Comparison of ENCODE assay signal across 31 cellular contexts in genomic region chr13:43587376-43587775, GRCh38.
A peak's percentile ranks its signal among the peaks of the same experiment; 100 is the strongest.
DNase-seq lines count a peak whose midpoint lies in the region; ATAC-seq, FAIRE-seq and TF ChIP-seq lines count a peak whose summit lies in the region.
"Had no signal": no experiment of that assay in that cellular context is flagged by ENCODE, and none has a peak within 500 bp of the region (broad histone marks: within the 10 kb centered on the region; RNA-seq: fewer than 3 reads in every experiment).

No MANE protein-coding gene starts in this region.

- no peak overlapping the region for H2AFZ ChIP-seq in neural cell (ENCODE audit: low read depth, low read length)

- FAIRE-seq in pancreas (lab: Jason Lieb, UNC) = peak; percentile 20
- FAIRE-seq: A204.1, A549, D721Med had no signal

- ATAC-seq in pancreas (no peak), HG02798 (IDR thresholded peaks at IDR 0.05; ENCODE audit: poor library complexity, unreplicated experiment) (no peak)
- ATAC-seq: A549; CD8-positive, alpha-beta T cell had no signal

- H4K20me1 ChIP-seq in neural cell (ENCODE audit: insufficient read depth) = no peaks in the 10 kb centered on the region
- H4K20me1 ChIP-seq: BLaER1; BLaER1 treated with 17β-estradiol and CSF1 and Interleukin-3, amounts not matched to agents 10 nM and 100 nM had no signal

- H3K36me3 ChIP-seq in neural cell (ENCODE audit: insufficient read depth, low read length) (no peaks in the 10 kb centered on the region), pancreas (no peaks in the 10 kb centered on the region)
- H3K36me3 ChIP-seq: BE2C; BLaER1; BLaER1 treated with 17β-estradiol and CSF1 and Interleukin-3, amounts not matched to agents 10 nM and 100 nM had no signal

- TF ChIP-seq RAD21 in neural cell (conservative IDR thresholded peaks at IDR 0.05) = no peak

- no peaks in the 10 kb centered on the region for H3K79me2 ChIP-seq in neural cell (replicated peaks; ENCODE audit: insufficient read depth, low read length)

- intact Hi-C loops in pancreas (cut with DNase I) = no loop called here

- peak; percentile 97 for TF ChIP-seq EP300 in neural cell (conservative IDR thresholded peaks at IDR 0.05; ENCODE audit: poor library complexity, severe bottlenecking)

- H3F3A ChIP-seq in neural cell (ENCODE audit: insufficient read depth, low read length, poor library complexity, severe bottlenecking) = no peaks in the 10 kb centered on the region

- no peak for DNase-seq in pancreas
- no peak for DNase-seq in activated CD4-positive, alpha-beta T cell treated with anti-CD3 and anti-CD28 coated beads for 1 hour
- DNase-seq: 8988T; ACHN; AML-193; BE2C; C1 segment of cervical spinal cord; Caco-2; Calu3; CD4-positive, alpha-beta memory T cell; CD4-positive, alpha-beta T cell; CD4-positive, CD25-positive, alpha-beta regulatory T cell; CD8-positive, alpha-beta memory T cell; CD8-positive, alpha-beta T cell; COR-L47; DMS 273 treated with DMSO at 0.1 percent for 48 hours; DMS153; DMS53; DMS79; DMS79 treated with DMSO at 0.1 percent for 48 hours; DND-41; EL had no signal

- H3K27me3 ChIP-seq in neural cell (ENCODE audit: insufficient read depth, low read depth, low read length) = no peaks in the 10 kb centered on the region
- no peaks in the 10 kb centered on the region for H3K27me3 ChIP-seq in pancreas
- H3K27me3 ChIP-seq: BE2C; BLaER1; BLaER1 treated with 17β-estradiol and CSF1 and Interleukin-3, amounts not matched to agents 10 nM and 100 nM had no signal

- no peak overlapping the region for H3K4me2 ChIP-seq in neural cell (ENCODE audit: low read length)
- H3K4me2 ChIP-seq: A549; BLaER1; BLaER1 treated with 17β-estradiol and CSF1 and Interleukin-3, amounts not matched to agents 10 nM and 100 nM had no signal

- H3K27ac ChIP-seq in neural cell (ENCODE audit: low read length) (peak overlapping the region; percentile 66), pancreas (no peak overlapping the region)
- H3K27ac ChIP-seq: 22Rv1; A549; BLaER1; BLaER1 treated with 17β-estradiol and CSF1 and Interleukin-3, amounts not matched to agents 10 nM and 100 nM; C4-2B had no signal

- no peak overlapping the region for H3K9ac ChIP-seq in neural cell (ENCODE audit: low read length)
- H3K9ac ChIP-seq: BLaER1; BLaER1 treated with 17β-estradiol and CSF1 and Interleukin-3, amounts not matched to agents 10 nM and 100 nM had no signal

- H3K4me3 ChIP-seq in neural cell (ENCODE audit: low read length) (no peak overlapping the region), pancreas (no peak overlapping the region)
- H3K4me3 ChIP-seq: A549; BLaER1; BLaER1 treated with 17β-estradiol and CSF1 and Interleukin-3, amounts not matched to agents 10 nM and 100 nM had no signal

- no peaks in the 10 kb centered on the region for H3K9me2 ChIP-seq in neural cell (ENCODE audit: insufficient read depth, low read length)

- no peaks in the 10 kb centered on the region for H3K4me1 ChIP-seq in pancreas
- H3K4me1 ChIP-seq: A549; BE2C; BLaER1; BLaER1 treated with 17β-estradiol and CSF1 and Interleukin-3, amounts not matched to agents 10 nM and 100 nM; Caco-2 had no signal

- H3K9me3 ChIP-seq in neural cell (ENCODE audit: low read length) (no peaks in the 10 kb centered on the region), pancreas (no peaks in the 10 kb centered on the region)
- H3K9me3 ChIP-seq: A549; BE2C; BLaER1; BLaER1 treated with 17β-estradiol and CSF1 and Interleukin-3, amounts not matched to agents 10 nM and 100 nM; Caco-2 had no signal

- no peak for TF ChIP-seq CTCF in neural cell (IDR thresholded peaks at IDR 0.05; ENCODE audit: poor library complexity, severe bottlenecking)
- no peak for TF ChIP-seq CTCF in pancreas (IDR thresholded peaks at IDR 0.05)

TF ChIP-seq in neural cell, 6 proteins besides CTCF, POLR2A, EP300 and RAD21:
- TF ChIP-seq REST (IDR thresholded peaks at IDR 0.05; ENCODE audit: borderline replicate concordance) (peak; percentile 64), TAF1 (IDR thresholded peaks at IDR 0.05; ENCODE audit: low read depth) (no peak), POLR2AphosphoS5 (IDR thresholded peaks at IDR 0.05) (peak; percentile 64), SMC3 (conservative IDR thresholded peaks at IDR 0.05; ENCODE audit: poor library complexity) (peak; percentile 10), MXI1 (conservative IDR thresholded peaks at IDR 0.05; ENCODE audit: poor library complexity, severe bottlenecking) (no peak)
